In the genomic region with DNA sequence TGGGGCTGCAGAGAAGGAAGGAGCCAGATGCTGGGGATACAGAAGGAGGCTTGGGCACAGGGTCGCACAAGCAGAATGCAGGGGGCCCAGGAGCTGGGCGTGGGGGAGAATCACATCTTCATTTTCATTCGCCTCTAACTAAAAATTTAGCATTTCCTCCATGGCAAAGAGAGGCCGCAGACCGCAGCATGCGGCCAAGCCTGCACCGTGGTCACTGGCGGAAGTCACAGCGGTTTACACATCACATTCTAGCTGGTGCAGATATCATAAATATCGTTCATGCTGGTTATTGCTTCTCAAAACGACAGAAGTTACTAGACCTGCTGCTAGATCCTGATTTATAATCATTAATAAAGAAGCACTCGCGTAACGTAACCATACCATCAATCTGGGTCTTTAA, we compare ENCODE assay signal across 15 cellular contexts.
"Had no signal": no experiment of that assay in that cellular context is flagged by ENCODE, and none has a peak within 500 bp of the region (broad histone marks: within the 10 kb centered on the region; RNA-seq: fewer than 3 reads in every experiment).

No MANE protein-coding gene starts in this region.

- H3K36me3 ChIP-seq: left lung, right lobe of liver, transverse colon had no signal

- H3K27me3 ChIP-seq: right lobe of liver, transverse colon had no signal

- H3K4me1 ChIP-seq: left lung, psoas muscle, right lobe of liver had no signal

- DNase-seq: activated CD4-positive, alpha-beta T cell treated with anti-CD3 and anti-CD28 coated beads, Interleukin-2, amount 10 ng/mL, durations not matched to agents 24 days and 14 days; activated CD8-positive, alpha-beta memory T cell treated with anti-CD3 and anti-CD28 coated beads, Interleukin-2, amount 50 U/mL, for 48 hours; activated naive CD4-positive, alpha-beta T cell treated with Interleukin-2 at 50 U/mL for 16 hours; cortex of kidney; effector CD8-positive, alpha-beta T cell; psoas muscle; right lobe of liver; stimulated activated CD4-positive, alpha-beta T cell treated with anti-CD3 and anti-CD28 coated beads, Interleukin-1b, Interleukin-23, amount 100 ng/mL, for 48 hours; stimulated activated naive B cell treated with anti-CD40 and anti-IgM and Interleukin-4, amounts not matched to agents 10 μg/mL and 1 μg/mL and 100 μg/mL, for 72 hours; T-helper 9 cell; transverse colon had no signal

- H3K4me1 Mint-ChIP-seq: activated CD4-positive, alpha-beta T cell treated with anti-CD3 and anti-CD28 coated beads, Interleukin-2, amount 10 ng/mL, durations not matched to agents 24 days and 14 days; memory B cell had no signal

- H3K4me3 ChIP-seq: left lung, psoas muscle, right lobe of liver, transverse colon had no signal

- H3K27ac ChIP-seq: left lung, psoas muscle, right lobe of liver, transverse colon had no signal

- H3K27ac Mint-ChIP-seq: activated CD4-positive, alpha-beta T cell treated with anti-CD3 and anti-CD28 coated beads, Interleukin-2, amount 10 ng/mL, durations not matched to agents 24 days and 14 days; memory B cell; nephron; stimulated activated naive B cell treated with anti-CD40 and anti-IgM and Interleukin-4, amounts not matched to agents 10 μg/mL and 1 μg/mL and 100 μg/mL, for 72 hours; WTC11 had no signal

- H3K9me3 ChIP-seq: left lung, psoas muscle, right lobe of liver, transverse colon had no signal

- H3K9me3 Mint-ChIP-seq: activated CD4-positive, alpha-beta T cell treated with anti-CD3 and anti-CD28 coated beads, Interleukin-2, amount 10 ng/mL, durations not matched to agents 24 days and 14 days; memory B cell; nephron; stimulated activated naive B cell treated with anti-CD40 and anti-IgM and Interleukin-4, amounts not matched to agents 10 μg/mL and 1 μg/mL and 100 μg/mL, for 72 hours; WTC11 had no signal

- H3K4me3 Mint-ChIP-seq: activated CD4-positive, alpha-beta T cell treated with anti-CD3 and anti-CD28 coated beads, Interleukin-2, amount 10 ng/mL, durations not matched to agents 24 days and 14 days; memory B cell; nephron; stimulated activated naive B cell treated with anti-CD40 and anti-IgM and Interleukin-4, amounts not matched to agents 10 μg/mL and 1 μg/mL and 100 μg/mL, for 72 hours; WTC11 had no signal

- ATAC-seq: left lung; psoas muscle; right lobe of liver; stimulated activated naive B cell treated with anti-CD40 and anti-IgM and Interleukin-4, amounts not matched to agents 10 μg/mL and 1 μg/mL and 100 μg/mL, for 72 hours; WTC11 had no signal

- H3K36me3 Mint-ChIP-seq: memory B cell; stimulated activated naive B cell treated with anti-CD40 and anti-IgM and Interleukin-4, amounts not matched to agents 10 μg/mL and 1 μg/mL and 100 μg/mL, for 72 hours; WTC11 had no signal

- H3K27me3 Mint-ChIP-seq: activated CD4-positive, alpha-beta T cell treated with anti-CD3 and anti-CD28 coated beads, Interleukin-2, amount 10 ng/mL, durations not matched to agents 24 days and 14 days had no signal
